Comparison of ENCODE assay signal across 8 cellular contexts in the genomic region with DNA sequence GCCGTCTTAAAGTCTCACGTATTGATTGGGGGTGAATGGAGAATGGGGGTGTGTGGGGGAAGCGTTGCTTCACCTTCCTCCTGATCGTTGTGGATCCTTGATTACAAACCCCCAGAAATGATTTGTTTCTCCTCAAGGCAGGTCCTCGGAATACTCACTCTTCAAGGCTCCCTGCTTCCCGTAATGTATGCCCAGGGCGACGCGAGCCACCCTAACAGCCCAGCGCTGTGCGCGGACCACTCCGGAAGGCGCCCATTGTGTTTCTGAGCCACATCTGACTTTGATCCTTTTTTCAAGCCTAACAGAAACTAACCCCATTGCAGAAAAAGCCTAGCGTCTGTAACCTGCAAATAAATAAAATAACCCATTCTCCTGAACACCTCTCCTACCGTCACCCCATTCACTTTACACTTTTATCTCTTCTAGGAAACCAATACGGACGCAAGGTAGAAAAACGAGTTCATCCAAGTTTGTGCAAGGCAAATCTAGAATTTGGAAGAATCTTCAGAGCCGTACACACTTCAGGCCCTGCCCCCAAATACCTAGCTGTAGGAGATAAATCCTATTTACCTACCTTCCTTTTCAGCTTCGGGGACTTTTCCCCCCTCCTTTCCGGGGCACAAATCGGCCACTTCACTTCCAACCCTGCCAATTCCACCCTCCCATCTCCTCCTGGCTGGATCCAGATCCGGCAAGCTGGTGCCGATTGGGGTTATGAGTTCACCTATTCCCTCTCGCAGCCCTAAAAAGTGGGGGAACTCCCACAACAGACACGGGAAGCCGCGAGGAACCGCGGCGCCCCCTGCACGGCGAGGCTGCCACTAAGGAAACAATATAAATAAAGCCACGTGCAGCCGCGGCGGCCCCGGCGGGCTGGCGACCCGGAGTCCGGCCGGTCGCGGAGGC. TPM values are rescaled to one million over a fixed set of nuclear protein-coding genes. Genes with fewer than 3 reads are reported as not detected.
A peak's percentile ranks its signal among the peaks of the same experiment; 100 is the strongest.
DNase-seq lines count a peak whose midpoint lies in the region; ATAC-seq and TF ChIP-seq lines count a peak whose summit lies in the region.

No MANE protein-coding gene starts in this region.

- peak; percentile 26 for TF ChIP-seq CTCF in brain microvascular endothelial cell (IDR thresholded peaks at IDR 0.05; ENCODE audit: low read depth, low read length, missing control alignments)
- no peak for TF ChIP-seq CTCF in transverse colon (IDR thresholded peaks at IDR 0.05)

- TF ChIP-seq POLR2A in transverse colon (IDR thresholded peaks at IDR 0.05), result no peak

- peaks cover 2% of the 10 kb centered on the region; the same call in 1 of the 2 replicates for H3K9me3 ChIP-seq in ES-I3 (ENCODE audit: control insufficient read depth, insufficient read depth, low read length)
- H3K9me3 ChIP-seq in transverse colon, result no peaks in the 10 kb centered on the region

- H3K9ac ChIP-seq in ES-I3 (ENCODE audit: low read depth, low read length), result peak overlapping the region; percentile 66

- H3K36me3 ChIP-seq in ES-I3 (ENCODE audit: insufficient read depth, low read length) (no peaks in the 10 kb centered on the region), brain microvascular endothelial cell (replicated peaks) (no peaks in the 10 kb centered on the region), transverse colon (no peaks in the 10 kb centered on the region)

- intact Hi-C loops in left colon (cut with DNase I, micrococcal nuclease), result no loop called here
- intact Hi-C loops in transverse colon (cut with DNase I; ENCODE audit: low total_unique reads), result no loop called here

- ATAC-seq in left colon (peak; percentile 49), HG03521 (IDR thresholded peaks at IDR 0.05; ENCODE audit: unreplicated experiment) (no peak)

- in situ Hi-C loops in brain microvascular endothelial cell (cut with HindIII; ENCODE audit: low pct_ligation_motif_present, low sequenced_read_pairs) (no loop called here), transverse colon (cut with MboI; ENCODE audit: low pct_ligation_motif_present in 1 of 4, low pct_unique_long_range_greater_than_20kb in 1 of 4, low sequenced_read_pairs in 3 of 4) (no loop called here)

- H3K27me3 ChIP-seq in brain microvascular endothelial cell (replicated peaks), result no peaks in the 10 kb centered on the region
- H3K27me3 ChIP-seq in transverse colon, result peaks cover 70% of the 10 kb centered on the region

- H3K27ac ChIP-seq in brain microvascular endothelial cell (no peak overlapping the region), transverse colon (peak overlapping the region; percentile 51 to 83 (median 64))

- TF ChIP-seq EP300 in transverse colon (IDR thresholded peaks at IDR 0.05; ENCODE audit: low read depth), result no peak

- DNase-seq in M059J (ENCODE audit: low read depth), result peak; percentile 36
- peak; percentile 2 for DNase-seq in brain microvascular endothelial cell
- peak in 1 of 2 donors; percentile 5 for DNase-seq in left colon
- DNase-seq in transverse colon, result no peak
- DNase-seq in NCI-H1930 (lab: John Stamatoyannopoulos, UW), result no peak
- DNase-seq in ureter (ENCODE audit: low spot score), result no peak

- peak overlapping the region; percentile 72 for H3K4me3 ChIP-seq in brain microvascular endothelial cell (ENCODE audit: low read depth, low read length)
- peak overlapping the region; percentile 57 to 82 (median 68) for H3K4me3 ChIP-seq in transverse colon

- 0 out of 2 replicates have a peak, but pooled peaks cover 5% of the 10 kb centered on the region for H3K4me1 ChIP-seq in ES-I3 (ENCODE audit: insufficient read depth, low read length)
- peaks cover 2 to 33% (median 18%) of the 10 kb centered on the region in 4 donors for H3K4me1 ChIP-seq in transverse colon

- WGBS in transverse colon (ENCODE audit: low coverage in 1 of 2), 2 donors, result 7 to 8% methylated on average over 17 to 46 of the region's 46 CpGs

RNA-seq across cellular contexts. Expression of gene PRTG, which starts 1.1 kb away (rescaled TPM):
- total RNA-seq in M059J (2014; rRNA removed; shearing (Covaris generic)), result 2.1 and 2.7 TPM in 2 replicates
- total RNA-seq in left colon (1 to 10 TPM in 1 of 2 donors, under 1 TPM in 1; 0.59 to 1.3 TPM), transverse colon (under 1 TPM; 0.20 to 0.75 (median 0.66) TPM), ureter (3.7 TPM)

Comparison
In these comparisons a context has a peak if more than half of its experiments do, and no peak if none do; other contexts are left out.
1. DNase-seq: peak in M059J (single experiment) and brain microvascular endothelial cell (single experiment); none in transverse colon (single experiment), NCI-H1930 (0 of 2) and ureter (single experiment).